In the genomic region with DNA sequence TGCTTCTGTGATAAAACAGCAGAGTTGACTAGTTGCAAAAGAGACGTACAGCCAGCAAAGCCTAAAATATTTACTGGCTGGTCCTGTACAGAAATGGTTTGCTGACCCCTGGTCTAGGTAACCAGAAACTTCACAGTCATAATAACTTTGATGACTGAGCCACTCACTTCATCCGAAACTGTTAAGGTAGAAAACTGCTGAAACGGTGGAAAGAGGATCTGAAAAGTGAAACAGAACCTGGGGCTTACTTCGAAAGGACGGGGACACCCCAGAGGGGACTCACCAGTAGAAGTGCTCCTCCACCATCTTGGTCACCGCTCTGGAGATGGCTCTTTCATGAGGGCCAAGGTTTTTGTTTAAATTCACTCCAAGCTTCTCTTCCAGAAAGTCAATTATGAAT, we compare ENCODE assay signal across 16 cellular contexts. TPM values are rescaled to one million over a fixed set of nuclear protein-coding genes. Genes with fewer than 3 reads are reported as not detected.
DNase-seq lines count a peak whose midpoint lies in the region; ATAC-seq and TF ChIP-seq lines count a peak whose summit lies in the region.
"Had no signal": no experiment of that assay in that cellular context is flagged by ENCODE, and none has a peak within 500 bp of the region (broad histone marks: within the 10 kb centered on the region; RNA-seq: fewer than 3 reads in every experiment).

No MANE protein-coding gene starts in this region.

- no peaks in the 10 kb centered on the region for H3K9me3 ChIP-seq in SJCRH30 (replicated peaks)
- H3K9me3 ChIP-seq: A549 had no signal

- no peak overlapping the region for H3K27ac ChIP-seq in SJCRH30
- H3K27ac ChIP-seq: A549, GM23248 had no signal

- POLR2A ChIA-PET in GM10248 (lab: Yijun Ruan, JAX): no interaction called here

- DNase-seq in GM10248 (ENCODE audit: extremely low spot score) (peak; percentile 79), GM19240 (ENCODE audit: insufficient read length, low spot score) (peak; percentile 79), SJCRH30 (no peak), NCI-H1417 treated with DMSO at 0.1 percent for 48 hours (lab: John Stamatoyannopoulos, UW) (no peak), kidney glomerular epithelial cell (lab: John Stamatoyannopoulos, UW) (no peak)
- DNase-seq: activated CD4-positive, alpha-beta T cell treated with anti-CD3 and anti-CD28 coated beads, Interleukin-2, amount 50 U/mL, for 1 hour; DMS153; GM23248; NCI-H446; SHP77 treated with DMSO at 0.1 percent for 48 hours; stimulated activated CD4-positive, alpha-beta T cell treated with anti-CD3 and anti-CD28 coated beads, Interleukin-4, amount 100 ng/mL, for 4 hours; substantia nigra had no signal

- H3K4me1 ChIP-seq in SJCRH30: no peaks in the 10 kb centered on the region
- H3K4me1 ChIP-seq: A549 had no signal

- CTCF ChIA-PET in GM10248 (lab: Yijun Ruan, JAX): interaction anchor here (5.7 kb wide), 1 partner anchor 12 kb away, joined by 65 read pairs; the partner anchor contains the start of gene FAXC

- H3K4me3 ChIP-seq in SJCRH30: no peak overlapping the region
- H3K4me3 ChIP-seq: A549, GM23248 had no signal

- TF ChIP-seq CTCF in GM10248 (IDR thresholded peaks at IDR 0.05; ENCODE audit: control extremely low read depth, extremely low read depth, low read depth, missing control alignments): no peak

- ATAC-seq in HG02610 (IDR thresholded peaks at IDR 0.05; ENCODE audit: unreplicated experiment) (peak; percentile 84), HG03342 (IDR thresholded peaks at IDR 0.05; ENCODE audit: unreplicated experiment) (peak; percentile 91), SK-N-SH treated with all-trans-retinoic acid at 6 μM for 48 hours (no peak)
- ATAC-seq: A549 had no signal

- no peaks in the 10 kb centered on the region for H3K27me3 ChIP-seq in SJCRH30

- no peaks in the 10 kb centered on the region for H3K36me3 ChIP-seq in SJCRH30

TF ChIP-seq in SK-N-SH treated with all-trans-retinoic acid at 6 μM for 48 hours, 23 proteins besides CTCF, POLR2A, EP300 and RAD21:
- no peak for TF ChIP-seq GLIS3 (CRISPR knock-in tag; IDR thresholded peaks at IDR 0.05)
- TF ChIP-seq ZC3H10 (CRISPR knock-in tag; IDR thresholded peaks at IDR 0.05): no peak
- no peak for TF ChIP-seq CSRNP3 (CRISPR knock-in tag; IDR thresholded peaks at IDR 0.05)
- TF ChIP-seq, protein P1, sequence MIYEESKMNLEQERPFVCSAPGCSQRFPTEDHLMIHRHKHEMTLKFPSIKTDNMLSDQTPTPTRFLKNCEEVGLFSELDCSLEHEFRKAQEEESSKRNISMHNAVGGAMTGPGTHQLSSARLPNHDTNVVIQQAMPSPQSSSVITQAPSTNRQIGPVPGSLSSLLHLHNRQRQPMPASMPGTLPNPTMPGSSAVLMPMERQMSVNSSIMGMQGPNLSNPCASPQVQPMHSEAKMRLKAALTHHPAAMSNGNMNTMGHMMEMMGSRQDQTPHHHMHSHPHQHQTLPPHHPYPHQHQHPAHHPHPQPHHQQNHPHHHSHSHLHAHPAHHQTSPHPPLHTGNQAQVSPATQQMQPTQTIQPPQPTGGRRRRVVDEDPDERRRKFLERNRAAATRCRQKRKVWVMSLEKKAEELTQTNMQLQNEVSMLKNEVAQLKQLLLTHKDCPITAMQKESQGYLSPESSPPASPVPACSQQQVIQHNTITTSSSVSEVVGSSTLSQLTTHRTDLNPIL (CRISPR knock-in tag; IDR thresholded peaks at IDR 0.05; ENCODE audit: low read depth): no peak
- no peak for TF ChIP-seq TSHZ2 (CRISPR knock-in tag; IDR thresholded peaks at IDR 0.05)
- TF ChIP-seq ZFP3 (CRISPR knock-in tag; IDR thresholded peaks at IDR 0.05): no peak
- TF ChIP-seq TOX (CRISPR knock-in tag; IDR thresholded peaks at IDR 0.05; ENCODE audit: borderline replicate concordance): no peak
- no peak for TF ChIP-seq ZNF8 (CRISPR knock-in tag; IDR thresholded peaks at IDR 0.05)
TF ChIP-seq in SK-N-SH treated with all-trans-retinoic acid at 6 μM for 48 hours: peak in this region for 0.

RNA-seq across cellular contexts. Expression of gene FAXC, which starts 16.4 kb away (rescaled TPM):
- 5.0 and 7.4 TPM in 2 replicates for total RNA-seq in SJCRH30 (2014; rRNA removed; shearing (Covaris generic))

Comparison
In these comparisons a context has a peak if more than half of its experiments do, and no peak if none do; other contexts are left out.
1. DNase-seq: peak in GM10248 (single experiment) and GM19240 (single experiment); none in SJCRH30 (0 of 2), NCI-H1417 treated with DMSO at 0.1 percent for 48 hours (single experiment) and kidney glomerular epithelial cell (single experiment).